ENCODE assay signal across 21 cellular contexts in the genomic region with DNA sequence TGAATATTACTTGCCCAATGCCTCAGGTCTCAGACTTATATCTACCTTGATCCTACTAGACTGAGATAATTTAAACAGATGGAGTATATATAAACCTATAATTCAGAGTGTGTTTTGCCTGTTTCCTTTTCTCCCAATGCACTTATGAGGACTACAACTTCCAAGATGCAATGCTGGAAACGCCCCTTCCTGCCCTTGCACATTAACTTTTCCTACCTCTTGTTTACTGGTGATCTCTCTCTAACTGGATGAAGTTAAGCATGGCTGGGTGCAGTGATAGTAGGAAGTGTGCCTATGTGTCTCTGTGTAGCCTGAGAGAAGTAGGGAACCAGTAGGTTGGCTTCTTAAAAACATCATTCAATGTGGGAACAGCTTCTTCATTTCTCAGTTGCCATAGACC.
A peak's percentile ranks its signal among the peaks of the same experiment; 100 is the strongest.
DNase-seq lines count a peak whose midpoint lies in the region; ATAC-seq and TF ChIP-seq lines count a peak whose summit lies in the region.
"Had no signal": no experiment of that assay in that cellular context is flagged by ENCODE, and none has a peak within 500 bp of the region (broad histone marks: within the 10 kb centered on the region; RNA-seq: fewer than 3 reads in every experiment).

No MANE protein-coding gene starts in this region.

- H3K23me2 ChIP-seq in H9 (ENCODE audit: insufficient read length, low read depth, low read length, poor library complexity, severe bottlenecking), result no peaks in the 10 kb centered on the region

- no peak overlapping the region for H3T11ph ChIP-seq in H9 (ENCODE audit: low read length)

- H3K9me3 ChIP-seq in H9 (ENCODE audit: control insufficient read depth, low read depth, low read length) (no peaks in the 10 kb centered on the region), OCI-LY3 (ENCODE audit: insufficient read depth, low read length) (no peaks in the 10 kb centered on the region)
- H3K9me3 ChIP-seq: Caco-2, heart left ventricle, vagina had no signal

- H3K4ac ChIP-seq in H9 (ENCODE audit: low read depth, low read length), result no peak overlapping the region

- H4K8ac ChIP-seq in H9 (replicated peaks; ENCODE audit: insufficient read length, low read depth, low read length), result no peak overlapping the region

- H3K79me2 ChIP-seq in H9 (ENCODE audit: insufficient read depth, low read length), result no peaks in the 10 kb centered on the region
- no peaks in the 10 kb centered on the region for H3K79me2 ChIP-seq in OCI-LY3 (ENCODE audit: low read length)

- H3K27ac ChIP-seq in H9 (ENCODE audit: insufficient read length, low read depth, low read length) (no peak overlapping the region), OCI-LY3 (ENCODE audit: low read length) (no peak overlapping the region)
- H3K27ac ChIP-seq: heart left ventricle, vagina had no signal

- in situ Hi-C loops in Caki2 (cut with HindIII; ENCODE audit: low pct_unique_long_range_greater_than_20kb, low sequenced_read_pairs), result no loop called here

- no peak overlapping the region for H3K4me2 ChIP-seq in H9 (ENCODE audit: insufficient read depth, insufficient read length, low read length)
- H3K4me2 ChIP-seq in OCI-LY3 (ENCODE audit: low read length), result no peak overlapping the region

- no peaks in the 10 kb centered on the region for H3K79me1 ChIP-seq in H9 (ENCODE audit: insufficient read depth, low read depth, low read length, poor library complexity, severe bottlenecking)

- H4K91ac ChIP-seq in H9 (ENCODE audit: insufficient read length, low read depth, low read length), result no peak overlapping the region

- no CpG with 5 or more reads among the region's 1 CpG for WGBS in H9 (ENCODE audit: extremely low coverage, insufficient read length, low lambda C conversion rate)

- H3K14ac ChIP-seq in H9 (ENCODE audit: insufficient read depth, low read length), result no peak overlapping the region

- no peak overlapping the region for H3K23ac ChIP-seq in H9 (ENCODE audit: insufficient read length, low read depth, low read length)

- no peak overlapping the region for H2BK120ac ChIP-seq in H9 (ENCODE audit: low read depth, low read length, poor library complexity, severe bottlenecking)

- H3K9me3 Mint-ChIP-seq in H9, result no peaks in the 10 kb centered on the region
- H3K9me3 Mint-ChIP-seq: activated naive CD4-positive, alpha-beta T cell treated with anti-CD3 and anti-CD28 coated beads, Interleukin-2, amount 50 U/mL, for 72 hours; activated T-cell treated with anti-CD3 and anti-CD28 coated beads, Interleukin-2, amount 50 U/mL, for 4 hours; memory B cell; T-helper 1 cell treated with Interleukin-12 subunit alpha and Interleukin-12 subunit beta and Interleukin-4 antibody, amounts not matched to agents 30 μg/mL and 1 μg/mL, for 36 hours had no signal

- H4K20me1 ChIP-seq in H9 (ENCODE audit: control insufficient read depth, insufficient read depth, insufficient read length), result no peaks in the 10 kb centered on the region
- H4K20me1 ChIP-seq in OCI-LY3 (ENCODE audit: insufficient read depth, low read length), result no peaks in the 10 kb centered on the region

- no peak for TF ChIP-seq CTCF in H9 (conservative IDR thresholded peaks at IDR 0.05)
- TF ChIP-seq CTCF in OCI-LY3 (IDR thresholded peaks at IDR 0.05; ENCODE audit: low read depth, low read length), result no peak

- no peak overlapping the region for H3K4me3 ChIP-seq in OCI-LY3 (ENCODE audit: low read length)
- H3K4me3 ChIP-seq: heart left ventricle, vagina had no signal

- DNase-seq in Caki2 (ENCODE audit: low read depth) (peak; percentile 36), H9 (peak; percentile 30), iPS-NIHi11 (ENCODE audit: low spot score) (peak; percentile 24), mucosa of gallbladder (ENCODE audit: low spot score) (no peak)
- DNase-seq: activated CD4-positive, CD25-positive, alpha-beta regulatory T cell; activated CD8-positive, alpha-beta T cell treated with anti-CD3 and anti-CD28 coated beads, Interleukin-2, amount 10 ng/mL, durations not matched to agents 7 days and 5 days; activated T-cell treated with anti-CD3 and anti-CD28 coated beads, Interleukin-2, amount 50 U/mL, for 4 hours; Caco-2; heart left ventricle; islet precursor cell; NCI-H345; Right ventricle myocardium superior; stimulated activated CD4-positive, alpha-beta T cell treated with anti-CD3 and anti-CD28 coated beads, Interleukin-4, amount 100 ng/mL, for 1 hour had no signal

- H3K4me1 ChIP-seq in H9 (ENCODE audit: insufficient read depth, low read length) (no peaks in the 10 kb centered on the region), OCI-LY3 (ENCODE audit: low read length) (no peaks in the 10 kb centered on the region)
- H3K4me1 ChIP-seq: Caco-2, heart left ventricle, vagina had no signal

- H2BK5ac ChIP-seq in H9 (ENCODE audit: insufficient read length, low read length), result no peak overlapping the region

- H3K36me3 ChIP-seq in OCI-LY3 (replicated peaks; ENCODE audit: low read depth, low read length), result no peaks in the 10 kb centered on the region
- H3K36me3 ChIP-seq: vagina had no signal

- H4K5ac ChIP-seq in H9 (ENCODE audit: insufficient read length, low read depth, low read length), result no peak overlapping the region

- H3K18ac ChIP-seq in H9 (ENCODE audit: insufficient read length, low read depth, low read length), result no peak overlapping the region

- H2BK20ac ChIP-seq in H9 (ENCODE audit: low read depth, low read length, poor library complexity, severe bottlenecking), result no peak overlapping the region

- peak overlapping the region in 2 of 3 experiments; percentile 75 to 89; a peak in 2 of 7 replicates for H3K27ac Mint-ChIP-seq in H9
- H3K27ac Mint-ChIP-seq: activated CD8-positive, alpha-beta T cell treated with anti-CD3 and anti-CD28 coated beads, Interleukin-2, amount 10 ng/mL, durations not matched to agents 7 days and 5 days; activated naive CD4-positive, alpha-beta T cell treated with anti-CD3 and anti-CD28 coated beads, Interleukin-2, amount 50 U/mL, for 72 hours; memory B cell; natural killer cell treated with Interleukin-12 subunit alpha and Interleukin-12 subunit beta and Interleukin-15 and Interleukin-18, amount 100 ng/mL, for 72 hours; T-helper 1 cell treated with Interleukin-12 subunit alpha and Interleukin-12 subunit beta and Interleukin-4 antibody, amounts not matched to agents 30 μg/mL and 1 μg/mL, for 36 hours had no signal

- H3K4me1 Mint-ChIP-seq in H9, result peaks cover 0 to 4% of the 10 kb centered on the region in 2 experiments; a peak in 2 of 4 replicates

- no peaks in the 10 kb centered on the region for H3K36me3 Mint-ChIP-seq in H9 (ENCODE audit: insufficient read depth in 1 of 3, low read depth in 3 of 3)
- H3K36me3 Mint-ChIP-seq: activated naive CD4-positive, alpha-beta T cell treated with anti-CD3 and anti-CD28 coated beads, Interleukin-2, amount 50 U/mL, for 72 hours; memory B cell; natural killer cell treated with Interleukin-12 subunit alpha and Interleukin-12 subunit beta and Interleukin-15 and Interleukin-18, amount 100 ng/mL, for 72 hours had no signal

- no peaks in the 10 kb centered on the region for H3K27me3 ChIP-seq in H9 (ENCODE audit: insufficient read depth, low read length)
- no peaks in the 10 kb centered on the region for H3K27me3 ChIP-seq in OCI-LY3 (ENCODE audit: low read depth, low read length)
- H3K27me3 ChIP-seq: heart left ventricle, vagina had no signal

- H2AK5ac ChIP-seq in H9 (ENCODE audit: insufficient read length, low read length), result no peak overlapping the region

- H2AFZ ChIP-seq in H9 (ENCODE audit: low read length), result peak overlapping the region; percentile 98
- H2AFZ ChIP-seq in OCI-LY3 (ENCODE audit: low read depth, low read length), result 0 out of 2 replicates have a peak overlapping the region, but pooled peaks have one; percentile 9

- H3K4me3 Mint-ChIP-seq in H9, result no peak overlapping the region
- H3K4me3 Mint-ChIP-seq: activated CD8-positive, alpha-beta T cell treated with anti-CD3 and anti-CD28 coated beads, Interleukin-2, amount 10 ng/mL, durations not matched to agents 7 days and 5 days; activated T-cell treated with anti-CD3 and anti-CD28 coated beads, Interleukin-2, amount 50 U/mL, for 4 hours; memory B cell; natural killer cell treated with Interleukin-12 subunit alpha and Interleukin-12 subunit beta and Interleukin-15 and Interleukin-18, amount 100 ng/mL, for 72 hours; T-helper 1 cell treated with Interleukin-12 subunit alpha and Interleukin-12 subunit beta and Interleukin-4 antibody, amounts not matched to agents 30 μg/mL and 1 μg/mL, for 36 hours had no signal

- no peak overlapping the region for H3K56ac ChIP-seq in H9 (ENCODE audit: insufficient read length, low read depth, low read length)

- no peak overlapping the region for H2BK12ac ChIP-seq in H9 (ENCODE audit: insufficient read length, low read depth, low read length)

- H3K9ac ChIP-seq in H9 (ENCODE audit: extremely low read depth, insufficient read length, low read length) (no peak overlapping the region), OCI-LY3 (ENCODE audit: low read length) (no peak overlapping the region)

- ATAC-seq in HG02798 (IDR thresholded peaks at IDR 0.05; ENCODE audit: poor library complexity, unreplicated experiment) (no peak), GM21367 (IDR thresholded peaks at IDR 0.05; ENCODE audit: unreplicated experiment) (no peak)
- ATAC-seq: activated CD8-positive, alpha-beta T cell treated with anti-CD3 and anti-CD28 coated beads, Interleukin-2, amount 10 ng/mL, durations not matched to agents 7 days and 5 days; activated naive CD4-positive, alpha-beta T cell treated with anti-CD3 and anti-CD28 coated beads, Interleukin-2, amount 50 U/mL, for 72 hours; activated T-cell treated with anti-CD3 and anti-CD28 coated beads, Interleukin-2, amount 50 U/mL, for 4 hours; heart left ventricle; natural killer cell treated with Interleukin-12 subunit alpha and Interleukin-12 subunit beta and Interleukin-15 and Interleukin-18, amount 100 ng/mL, for 72 hours had no signal

- no peak overlapping the region for H2BK15ac ChIP-seq in H9 (ENCODE audit: low read depth, low read length)

- H3K27me3 Mint-ChIP-seq in H9 (ENCODE audit: low read depth), result no peaks in the 10 kb centered on the region
- H3K27me3 Mint-ChIP-seq: memory B cell; natural killer cell treated with Interleukin-12 subunit alpha and Interleukin-12 subunit beta and Interleukin-15 and Interleukin-18, amount 100 ng/mL, for 72 hours had no signal
